ENCODE assay signal across 9 cellular contexts in genomic region chr1:227437495-227438008, GRCh38.
DNase-seq lines count a peak whose midpoint lies in the region; TF ChIP-seq lines count a peak whose summit lies in the region.
"Had no signal": no experiment of that assay in that cellular context is flagged by ENCODE, and none has a peak within 500 bp of the region (broad histone marks: within the 10 kb centered on the region; RNA-seq: fewer than 3 reads in every experiment).

No MANE protein-coding gene starts in this region.

- H3K27ac ChIP-seq in ovary = no peak overlapping the region
- H3K27ac ChIP-seq: HL-60 had no signal

- intact Hi-C loops in ovary (cut with DNase I) = loop anchor here in 3 of 4 donors (5.0 to 10.0 kb wide), 5 partner anchors 523 to 805 kb away; no protein-coding TSS in a partner anchor

- H3K9me3 ChIP-seq in ovary = no peaks in the 10 kb centered on the region

- H3K36me3 ChIP-seq in ovary = no peaks in the 10 kb centered on the region

- TF ChIP-seq EP300 in Ishikawa (IDR thresholded peaks at IDR 0.05; ENCODE audit: borderline replicate concordance) (no peak), ovary (IDR thresholded peaks at IDR 0.05) (no peak)

- in situ Hi-C loops in Caki2 (cut with HindIII; ENCODE audit: low pct_unique_long_range_greater_than_20kb, low sequenced_read_pairs) = no loop called here

- TF ChIP-seq CTCF in ovary (IDR thresholded peaks at IDR 0.05) = peak in 2 of 3 donors; percentile 54 to 57

- peak; percentile 41 for DNase-seq in Caki2 (ENCODE audit: low read depth)
- DNase-seq in SHP77 (lab: John Stamatoyannopoulos, UW) = peak; percentile 40 to 61
- DNase-seq in fibroblast of peridontal ligament (ENCODE audit: extremely low read depth) = peak; percentile 83
- DNase-seq in ovary = no peak
- DNase-seq in activated naive CD4-positive, alpha-beta T cell treated with anti-CD3 and anti-CD28 coated beads, Interleukin-2, amount 50 U/mL, for 16 hours = no peak
- DNase-seq in stimulated activated CD4-positive, alpha-beta T cell treated with anti-CD3 and anti-CD28 coated beads, Interleukin-12 subunit alpha, Interleukin-12 subunit beta, amount 100 ng/mL, for 4 hours = no peak
- no peak for DNase-seq in effector CD4-positive, alpha-beta T cell

- TF ChIP-seq POLR2A in ovary (IDR thresholded peaks at IDR 0.05) = no peak

- WGBS in ovary, 3 donors = 1 to 3% (median 2%) methylated on average over 7 of the region's 7 CpGs

- no peaks in the 10 kb centered on the region for H3K27me3 ChIP-seq in ovary

- H3K4me1 ChIP-seq in ovary (ENCODE audit: insufficient read depth) = peaks cover 9% of the 10 kb centered on the region

- TF ChIP-seq RAD21 in Ishikawa (IDR thresholded peaks at IDR 0.05; ENCODE audit: low read depth) = peak; percentile 80

- H3K4me3 ChIP-seq in ovary = peak overlapping the region; percentile 30

TF ChIP-seq in Ishikawa, 13 proteins besides CTCF, POLR2A, EP300 and RAD21:
- no peak for TF ChIP-seq CREB1 (IDR thresholded peaks at IDR 0.05; ENCODE audit: low read depth)
- TF ChIP-seq NFIC (IDR thresholded peaks at IDR 0.05) = no peak
- no peak for TF ChIP-seq YY1 (IDR thresholded peaks at IDR 0.05; ENCODE audit: low read depth)
- TF ChIP-seq MAX (IDR thresholded peaks at IDR 0.05) = no peak
- TF ChIP-seq CEBPB (IDR thresholded peaks at IDR 0.05) = no peak
- TF ChIP-seq, protein P1, sequence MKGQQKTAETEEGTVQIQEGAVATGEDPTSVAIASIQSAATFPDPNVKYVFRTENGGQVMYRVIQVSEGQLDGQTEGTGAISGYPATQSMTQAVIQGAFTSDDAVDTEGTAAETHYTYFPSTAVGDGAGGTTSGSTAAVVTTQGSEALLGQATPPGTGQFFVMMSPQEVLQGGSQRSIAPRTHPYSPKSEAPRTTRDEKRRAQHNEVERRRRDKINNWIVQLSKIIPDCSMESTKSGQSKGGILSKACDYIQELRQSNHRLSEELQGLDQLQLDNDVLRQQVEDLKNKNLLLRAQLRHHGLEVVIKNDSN (IDR thresholded peaks at IDR 0.05) = no peak
- no peak for TF ChIP-seq TAF1 (IDR thresholded peaks at IDR 0.05; ENCODE audit: low read depth)
- TF ChIP-seq FOXM1 (IDR thresholded peaks at IDR 0.05; ENCODE audit: borderline replicate concordance, low read depth) = no peak
- no peak for TF ChIP-seq TEAD4 (IDR thresholded peaks at IDR 0.05)
- no peak for TF ChIP-seq EGR1 (IDR thresholded peaks at IDR 0.05)
TF ChIP-seq in Ishikawa: peak in this region for 0.

Comparison
In these comparisons a context has a peak if more than half of its experiments do, and no peak if none do; other contexts are left out.
1. DNase-seq: peak in Caki2 (single experiment), SHP77 (2 of 2) and fibroblast of peridontal ligament (single experiment); none in ovary (0 of 5), activated naive CD4-positive, alpha-beta T cell treated with anti-CD3 and anti-CD28 coated beads, Interleukin-2, amount 50 U/mL, for 16 hours (single experiment), stimulated activated CD4-positive, alpha-beta T cell treated with anti-CD3 and anti-CD28 coated beads, Interleukin-12 subunit alpha, Interleukin-12 subunit beta, amount 100 ng/mL, for 4 hours (single experiment) and effector CD4-positive, alpha-beta T cell (single experiment).